4 cellular contexts compared by ENCODE assay signal in the genomic region with DNA sequence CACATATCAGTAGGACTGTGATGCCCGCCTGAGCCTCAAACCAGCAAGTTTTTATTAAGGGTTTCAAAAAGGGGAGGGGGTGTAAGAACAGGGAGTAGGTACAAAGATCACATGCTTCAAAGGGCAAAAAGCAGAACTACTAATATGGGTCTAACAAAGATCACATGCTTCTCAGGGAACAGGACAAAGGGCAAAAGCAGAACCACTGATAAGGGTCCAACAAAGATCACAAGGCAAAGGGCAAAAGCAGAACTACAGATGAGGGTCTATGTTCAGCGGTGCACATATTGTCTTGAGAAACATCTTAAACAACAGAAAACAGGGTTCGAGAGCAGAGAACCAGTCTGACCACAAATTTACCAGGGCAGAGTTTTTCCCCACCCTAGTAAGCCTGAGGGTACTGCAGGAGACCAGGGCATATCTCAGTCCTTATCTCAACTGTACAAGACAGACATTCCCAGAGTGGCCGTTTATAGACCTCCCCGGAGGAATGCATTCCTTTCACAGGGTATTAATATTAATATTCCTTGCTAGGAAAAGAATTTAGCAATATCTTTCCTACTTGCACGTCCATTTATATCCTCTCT.
TF ChIP-seq lines count a peak whose summit lies in the region.
"Not testable (repeated sequence)": the region's sequence is repeated elsewhere in the genome, so short reads cannot be mapped to it uniquely, and the experiment has no call there.

No MANE protein-coding gene starts in this region.

TF ChIP-seq in HEK293, 187 proteins besides CTCF, POLR2A, EP300 and RAD21:
- TF ChIP-seq ZNF529 (tag by site-specific recombination; IDR thresholded peaks at IDR 0.05; ENCODE audit: insufficient replicate concordance) (peak; percentile 8), ZNF133 (tag by site-specific recombination; IDR thresholded peaks at IDR 0.05) (0 out of 2 replicates have a peak, but pooled peaks have one; percentile 39)

TF ChIP-seq in K562, 482 proteins besides CTCF, POLR2A, EP300 and RAD21:
- TF ChIP-seq, protein P1, sequence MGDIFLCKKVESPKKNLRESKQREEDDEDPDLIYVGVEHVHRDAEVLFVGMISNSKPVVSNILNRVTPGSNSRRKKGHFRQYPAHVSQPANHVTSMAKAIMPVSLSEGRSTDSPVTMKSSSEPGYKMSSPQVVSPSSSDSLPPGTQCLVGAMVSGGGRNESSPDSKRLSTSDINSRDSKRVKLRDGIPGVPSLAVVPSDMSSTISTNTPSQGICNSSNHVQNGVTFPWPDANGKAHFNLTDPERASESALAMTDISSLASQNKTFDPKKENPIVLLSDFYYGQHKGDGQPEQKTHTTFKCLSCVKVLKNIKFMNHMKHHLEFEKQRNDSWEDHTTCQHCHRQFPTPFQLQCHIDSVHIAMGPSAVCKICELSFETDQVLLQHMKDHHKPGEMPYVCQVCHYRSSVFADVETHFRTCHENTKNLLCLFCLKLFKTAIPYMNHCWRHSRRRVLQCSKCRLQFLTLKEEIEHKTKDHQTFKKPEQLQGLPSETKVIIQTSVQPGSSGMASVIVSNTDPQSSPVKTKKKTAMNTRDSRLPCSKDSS (IDR thresholded peaks at IDR 0.05; ENCODE audit: low read depth, partially characterized antibody), result peak; percentile 62
- TF ChIP-seq TRIM28 (IDR thresholded peaks at IDR 0.05) (peak; percentile 83), TRIM24 (IDR thresholded peaks at IDR 0.05) (peak in 1 of 2 experiments; percentile 67; a peak in 2 of 4 replicates)

TF ChIP-seq in HepG2, 621 proteins besides CTCF, POLR2A, EP300 and RAD21 (continues in another document):
- TF ChIP-seq ARID5B (CRISPR knock-in tag; IDR thresholded peaks at IDR 0.05) (0 out of 2 replicates have a peak, but pooled peaks have one; percentile 36), ZNF280D (CRISPR knock-in tag; IDR thresholded peaks at IDR 0.05) (0 out of 2 replicates have a peak, but pooled peaks have one; percentile 18), GATAD2A (CRISPR knock-in tag; IDR thresholded peaks at IDR 0.05) (peak; percentile 52; the same call in 1 of the 2 replicates), HNF4G (IDR thresholded peaks at IDR 0.05; ENCODE audit: borderline replicate concordance, low read depth, low read length) (peak; percentile 29; the same call in 1 of the 2 replicates), ZMYM2 (CRISPR knock-in tag; IDR thresholded peaks at IDR 0.05) (peak; percentile 32; the same call in 1 of the 2 replicates)
- TF ChIP-seq HNF4G (CRISPR knock-in tag; IDR thresholded peaks at IDR 0.05; ENCODE audit: borderline replicate concordance, low read depth), result not testable (repeated sequence)
- TF ChIP-seq, protein P2, sequence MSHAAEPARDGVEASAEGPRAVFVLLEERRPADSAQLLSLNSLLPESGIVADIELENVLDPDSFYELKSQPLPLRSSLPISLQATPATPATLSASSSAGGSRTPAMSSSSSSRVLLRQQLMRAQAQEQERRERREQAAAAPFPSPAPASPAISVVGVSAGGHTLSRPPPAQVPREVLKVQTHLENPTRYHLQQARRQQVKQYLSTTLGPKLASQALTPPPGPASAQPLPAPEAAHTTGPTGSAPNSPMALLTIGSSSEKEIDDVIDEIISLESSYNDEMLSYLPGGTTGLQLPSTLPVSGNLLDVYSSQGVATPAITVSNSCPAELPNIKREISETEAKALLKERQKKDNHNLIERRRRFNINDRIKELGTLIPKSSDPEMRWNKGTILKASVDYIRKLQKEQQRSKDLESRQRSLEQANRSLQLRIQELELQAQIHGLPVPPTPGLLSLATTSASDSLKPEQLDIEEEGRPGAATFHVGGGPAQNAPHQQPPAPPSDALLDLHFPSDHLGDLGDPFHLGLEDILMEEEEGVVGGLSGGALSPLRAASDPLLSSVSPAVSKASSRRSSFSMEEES (CRISPR knock-in tag; IDR thresholded peaks at IDR 0.05), result peak; percentile 55

TF ChIP-seq in liver, 16 proteins besides CTCF, POLR2A, EP300 and RAD21:
- TF ChIP-seq RXRA (IDR thresholded peaks at IDR 0.05) (peak in 1 of 2 donors; percentile 28), HNF4A (conservative IDR thresholded peaks at IDR 0.05) (peak; percentile 39 to 71)
